Comparison of ENCODE assay signal across 12 cellular contexts in genomic region chr6:143545976-143546547, GRCh38. TPM values are rescaled to one million over a fixed set of nuclear protein-coding genes. Genes with fewer than 3 reads are reported as not detected.
DNase-seq lines count a peak whose midpoint lies in the region; ATAC-seq, FAIRE-seq and TF ChIP-seq lines count a peak whose summit lies in the region.
"Had no signal": no experiment of that assay in that cellular context is flagged by ENCODE, and none has a peak within 500 bp of the region (broad histone marks: within the 10 kb centered on the region; RNA-seq: fewer than 3 reads in every experiment).

No MANE protein-coding gene starts in this region.

- H3K36me3 Mint-ChIP-seq in activated T-cell treated with anti-CD3 and anti-CD28 coated beads, Interleukin-2, amount 50 U/mL, for 24 hours (ENCODE audit: low read depth), result peaks cover 3% of the 10 kb centered on the region
- peaks cover 7% of the 10 kb centered on the region for H3K36me3 Mint-ChIP-seq in activated CD4-positive, alpha-beta memory T cell treated with anti-CD3 and anti-CD28 coated beads for 36 hours

- peak overlapping the region; percentile 49 for H3K4me3 Mint-ChIP-seq in activated T-cell treated with anti-CD3 and anti-CD28 coated beads, Interleukin-2, amount 50 U/mL, for 24 hours
- H3K4me3 Mint-ChIP-seq in activated CD4-positive, alpha-beta memory T cell treated with anti-CD3 and anti-CD28 coated beads for 36 hours, result peak overlapping the region; percentile 41

- H3K27ac Mint-ChIP-seq in activated T-cell treated with anti-CD3 and anti-CD28 coated beads, Interleukin-2, amount 50 U/mL, for 24 hours, result peak overlapping the region; percentile 82
- peak overlapping the region; percentile 83 for H3K27ac Mint-ChIP-seq in activated CD4-positive, alpha-beta memory T cell treated with anti-CD3 and anti-CD28 coated beads for 36 hours

- no peak for TF ChIP-seq POLR2A in erythroblast (IDR thresholded peaks at IDR 0.05; ENCODE audit: low read length)

- H3K27me3 Mint-ChIP-seq in activated T-cell treated with anti-CD3 and anti-CD28 coated beads, Interleukin-2, amount 50 U/mL, for 24 hours, result no peaks in the 10 kb centered on the region
- no peaks in the 10 kb centered on the region for H3K27me3 Mint-ChIP-seq in activated CD4-positive, alpha-beta memory T cell treated with anti-CD3 and anti-CD28 coated beads for 36 hours

- intact Hi-C loops in activated CD4-positive, alpha-beta memory T cell treated with anti-CD3 and anti-CD28 coated beads for 36 hours (cut with micrococcal nuclease), result loop anchor here (1.0 to 10.0 kb wide), 4 partner anchors 10 to 799 kb away; partner anchors contain the start of gene STX11

- ATAC-seq in stimulated activated naive CD8-positive, alpha-beta T cell treated with anti-CD3 and anti-CD28 coated beads, Interleukin-15, Interleukin-2, amounts not matched to agents 100 U/mL and 50 U/mL, for 24 hours, result peak; percentile 61
- ATAC-seq in HG02884 (IDR thresholded peaks at IDR 0.05; ENCODE audit: unreplicated experiment), result no peak

- H3K9me3 Mint-ChIP-seq in activated T-cell treated with anti-CD3 and anti-CD28 coated beads, Interleukin-2, amount 50 U/mL, for 24 hours, result no peaks in the 10 kb centered on the region
- no peaks in the 10 kb centered on the region for H3K9me3 Mint-ChIP-seq in activated CD4-positive, alpha-beta memory T cell treated with anti-CD3 and anti-CD28 coated beads for 36 hours

- CTCF ChIA-PET in activated CD4-positive, alpha-beta memory T cell treated with anti-CD3 and anti-CD28 coated beads for 36 hours (lab: Charles Lee), result interaction anchor here (0.7 to 1.3 kb wide), 3 partner anchors 9 to 467 kb away, joined by 3 to 5 read pairs (median 3); no protein-coding TSS in a partner anchor

- POLR2A ChIA-PET in activated CD4-positive, alpha-beta memory T cell treated with anti-CD3 and anti-CD28 coated beads for 36 hours (lab: Charles Lee), result interaction anchor here (1.8 kb wide), 1 partner anchor 9 kb away, joined by 11 read pairs; no protein-coding TSS in a partner anchor

- H3K4me1 Mint-ChIP-seq in activated T-cell treated with anti-CD3 and anti-CD28 coated beads, Interleukin-2, amount 50 U/mL, for 24 hours (ENCODE audit: low read depth), result peaks cover 84% of the 10 kb centered on the region
- peaks cover 92% of the 10 kb centered on the region for H3K4me1 Mint-ChIP-seq in activated CD4-positive, alpha-beta memory T cell treated with anti-CD3 and anti-CD28 coated beads for 36 hours (ENCODE audit: low read depth)

- no peak for DNase-seq in activated T-cell treated with anti-CD3 and anti-CD28 coated beads, Interleukin-2, amount 50 U/mL, for 24 hours
- no peak for DNase-seq in activated T-cell treated with anti-CD3 and anti-CD28 coated beads, Interleukin-2, amount 50 U/mL, for 48 hours
- DNase-seq in activated CD4-positive, alpha-beta memory T cell treated with anti-CD3 and anti-CD28 coated beads for 36 hours, result no peak
- DNase-seq in erythroblast (lab: John Stamatoyannopoulos, UW) (peak; percentile 41 to 42), HTR-8/SVneo (ENCODE audit: insufficient read length, low spot score) (no peak), HuH-7.5 (ENCODE audit: low spot score) (no peak)
- no peak for DNase-seq in stimulated activated naive CD8-positive, alpha-beta T cell treated with anti-CD3 and anti-CD28 coated beads, Interleukin-15, Interleukin-2, amounts not matched to agents 100 U/mL and 50 U/mL, for 24 hours
- DNase-seq: activated effector memory CD4-positive, alpha-beta T cell treated with Interleukin-2 at 50 U/mL for 16 hours; Karpas-422; NCI-H446; tibial artery had no signal

- no peak for FAIRE-seq in HTR-8/SVneo (lab: Jason Lieb, UNC)

RNA-seq across cellular contexts. Expression of gene FUCA2, which starts 34.5 kb away (rescaled TPM):
- total RNA-seq in activated CD4-positive, alpha-beta memory T cell treated with anti-CD3 and anti-CD28 coated beads for 36 hours, result 10 to 100 TPM; 16.5 to 16.8 TPM

Comparison
In these comparisons a context has a peak if more than half of its experiments do, and no peak if none do; other contexts are left out.
1. DNase-seq: peak in erythroblast (2 of 2); none in activated T-cell treated with anti-CD3 and anti-CD28 coated beads, Interleukin-2, amount 50 U/mL, for 24 hours (single experiment), activated T-cell treated with anti-CD3 and anti-CD28 coated beads, Interleukin-2, amount 50 U/mL, for 48 hours (0 of 2), activated CD4-positive, alpha-beta memory T cell treated with anti-CD3 and anti-CD28 coated beads for 36 hours (single experiment), stimulated activated naive CD8-positive, alpha-beta T cell treated with anti-CD3 and anti-CD28 coated beads, Interleukin-15, Interleukin-2, amounts not matched to agents 100 U/mL and 50 U/mL, for 24 hours (single experiment), HTR-8/SVneo (single experiment) and HuH-7.5 (single experiment).